ENCODE assay signal across 24 cellular contexts in genomic region chr7:16402084-16402483, GRCh38. TPM values are rescaled to one million over a fixed set of nuclear protein-coding genes. Genes with fewer than 3 reads are reported as not detected.
DNase-seq lines count a peak whose midpoint lies in the region; ATAC-seq, FAIRE-seq and TF ChIP-seq lines count a peak whose summit lies in the region.
"Had no signal": no experiment of that assay in that cellular context is flagged by ENCODE, and none has a peak within 500 bp of the region (broad histone marks: within the 10 kb centered on the region; RNA-seq: fewer than 3 reads in every experiment).

No MANE protein-coding gene starts in this region.

- H3K4me2 ChIP-seq in hepatocyte, result no peak overlapping the region
- H3K4me2 ChIP-seq: BLaER1, PC-9 had no signal

- H4K20me1 ChIP-seq in hepatocyte (ENCODE audit: insufficient read depth, poor library complexity, severe bottlenecking), result no peaks in the 10 kb centered on the region
- H4K20me1 ChIP-seq: BLaER1 had no signal

- H3K4me3 ChIP-seq in left ventricle myocardium inferior (no peak overlapping the region), heart left ventricle (no peak overlapping the region), hepatocyte (no peak overlapping the region), body of pancreas (no peak overlapping the region)
- H3K4me3 ChIP-seq: BLaER1, GM23248, PC-9 had no signal

- FAIRE-seq in endometrium (lab: Jason Lieb, UNC), result peak; percentile 75
- FAIRE-seq: A204.1, GM19239, HepG2 had no signal

- no peak for DNase-seq in left ventricle myocardium inferior
- DNase-seq in heart left ventricle, result no peak
- DNase-seq in hepatocyte (ENCODE audit: low spot score), result peak; percentile 15
- DNase-seq in body of pancreas, result no peak
- no peak for DNase-seq in pons (ENCODE audit: low spot score)
- no peak for DNase-seq in NOMO-1 treated with dmso at 0.1 percent for 144 hours (lab: John Stamatoyannopoulos, UW; ENCODE audit: unreplicated experiment)
- DNase-seq: CD4-positive, CD25-positive, alpha-beta regulatory T cell; GM23248; H7; Karpas-422; MV-4-11; NCI-H1105; NCI-H146; NCI-H1930; NCI-H2107; NCI-H524 treated with DMSO at 0.1 percent for 48 hours; NCI-H774; PC-9; SHP77 had no signal

- H3K27me3 ChIP-seq in left ventricle myocardium inferior (ENCODE audit: low read depth) (no peaks in the 10 kb centered on the region), heart left ventricle (peaks cover 0 to 3% (median 0%) of the 10 kb centered on the region in 9 donors), hepatocyte (no peaks in the 10 kb centered on the region), body of pancreas (no peaks in the 10 kb centered on the region)
- H3K27me3 ChIP-seq: BLaER1 had no signal

- peak overlapping the region; percentile 43 for H3K27ac ChIP-seq in left ventricle myocardium inferior (replicated peaks)
- peak overlapping the region in 1 of 12 donors; percentile 4 for H3K27ac ChIP-seq in heart left ventricle
- peak overlapping the region; percentile 59 for H3K27ac ChIP-seq in hepatocyte
- no peak overlapping the region for H3K27ac ChIP-seq in body of pancreas
- H3K27ac ChIP-seq: BLaER1, GM23248, PC-9 had no signal

- H3K36me3 ChIP-seq in left ventricle myocardium inferior (peaks cover 13% of the 10 kb centered on the region), heart left ventricle (no peaks in the 10 kb centered on the region), hepatocyte (replicated peaks; ENCODE audit: insufficient read depth, low read depth) (no peaks in the 10 kb centered on the region), body of pancreas (replicated peaks in 1 of 2; ENCODE audit: insufficient read depth in 1 of 2, low read depth in 2 of 2) (no peaks in the 10 kb centered on the region)
- H3K36me3 ChIP-seq: BLaER1 had no signal

- intact Hi-C loops in left ventricle myocardium inferior (cut with micrococcal nuclease) (no loop called here), heart left ventricle (cut with DNase I) (no loop called here), body of pancreas (cut with DNase I) (no loop called here)

- TF ChIP-seq POLR2A in heart left ventricle (IDR thresholded peaks at IDR 0.05), result no peak
- no peak for TF ChIP-seq POLR2A in body of pancreas (IDR thresholded peaks at IDR 0.05)

- TF ChIP-seq CTCF in left ventricle myocardium inferior (IDR thresholded peaks at IDR 0.05; ENCODE audit: borderline replicate concordance) (no peak), heart left ventricle (IDR thresholded peaks at IDR 0.05) (no peak), hepatocyte (IDR thresholded peaks at IDR 0.05; ENCODE audit: poor library complexity) (no peak), body of pancreas (IDR thresholded peaks at IDR 0.05) (no peak)

- H3K9me2 ChIP-seq in hepatocyte (replicated peaks; ENCODE audit: insufficient read depth), result no peaks in the 10 kb centered on the region

- no peaks in the 10 kb centered on the region for H3K4me1 ChIP-seq in left ventricle myocardium inferior
- peaks cover 0 to 8% (median 0%) of the 10 kb centered on the region in 12 donors for H3K4me1 ChIP-seq in heart left ventricle
- H3K4me1 ChIP-seq in hepatocyte (ENCODE audit: insufficient read depth), result no peaks in the 10 kb centered on the region
- no peaks in the 10 kb centered on the region for H3K4me1 ChIP-seq in body of pancreas
- H3K4me1 ChIP-seq: BLaER1 had no signal

- no peaks in the 10 kb centered on the region for H3K79me2 ChIP-seq in hepatocyte

- ATAC-seq in heart left ventricle (no peak), body of pancreas (no peak)
- ATAC-seq: HepG2 had no signal

- no peak overlapping the region for H2AFZ ChIP-seq in hepatocyte
- H2AFZ ChIP-seq: GM23248, PC-9 had no signal

- H3K9me3 ChIP-seq in left ventricle myocardium inferior (replicated peaks) (peaks cover 23% of the 10 kb centered on the region), heart left ventricle (peaks cover 0 to 26% (median 12%) of the 10 kb centered on the region in 12 donors), hepatocyte (ENCODE audit: low read depth) (no peaks in the 10 kb centered on the region), body of pancreas (no peaks in the 10 kb centered on the region)

RNA-seq across cellular contexts. Expression of gene CRPPA, which starts 19.3 kb away (rescaled TPM):
- total RNA-seq in left ventricle myocardium inferior, result 8.3 TPM
- total RNA-seq in heart left ventricle, result 1 to 10 TPM; 1.1 to 8.5 (median 6.0) TPM
- 1 to 10 TPM in 1 of 2 donors, under 1 TPM in 1; 0.98 to 1.4 TPM for polyA plus RNA-seq in heart left ventricle
- total RNA-seq in hepatocyte, result 3.4 and 4.4 TPM in 2 replicates
- 2.5 and 3.3 TPM in 2 replicates for polyA plus RNA-seq in hepatocyte
- 1 to 10 TPM in 1 of 2 donors, under 1 TPM in 1; 0.66 to 1.0 TPM for total RNA-seq in body of pancreas

Comparison
In these comparisons a context has a peak if more than half of its experiments do, and no peak if none do; other contexts are left out.
1. H3K27ac ChIP-seq: peak in left ventricle myocardium inferior (single experiment) and hepatocyte (single experiment); none in body of pancreas (0 of 4).